1 cellular context compared by ENCODE assay signal in the genomic region with DNA sequence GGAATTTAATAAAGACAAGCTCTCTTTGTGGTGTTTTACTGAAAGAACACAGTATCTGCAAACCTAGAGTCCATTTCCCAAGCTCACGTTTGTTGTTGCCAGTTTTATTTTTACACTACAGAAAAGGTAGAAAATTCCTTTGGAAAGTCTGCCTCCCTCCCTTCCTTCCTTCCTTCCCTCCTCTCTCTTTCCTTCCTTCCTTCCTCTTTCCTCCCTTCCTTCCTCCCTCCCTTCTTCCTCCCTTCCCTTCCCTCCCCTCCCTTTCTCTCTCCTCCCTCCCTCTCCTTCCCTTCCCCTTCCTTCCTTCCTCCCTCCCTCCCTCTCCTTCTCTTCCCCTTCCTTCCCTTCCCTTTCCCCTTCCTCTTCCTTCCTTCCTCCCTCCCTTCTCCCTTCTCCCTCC.
TF ChIP-seq lines count a peak whose summit lies in the region.

No MANE protein-coding gene starts in this region.

TF ChIP-seq in HepG2, 621 proteins besides CTCF, POLR2A, EP300 and RAD21 (continued from another document):
- TF ChIP-seq, protein P1, sequence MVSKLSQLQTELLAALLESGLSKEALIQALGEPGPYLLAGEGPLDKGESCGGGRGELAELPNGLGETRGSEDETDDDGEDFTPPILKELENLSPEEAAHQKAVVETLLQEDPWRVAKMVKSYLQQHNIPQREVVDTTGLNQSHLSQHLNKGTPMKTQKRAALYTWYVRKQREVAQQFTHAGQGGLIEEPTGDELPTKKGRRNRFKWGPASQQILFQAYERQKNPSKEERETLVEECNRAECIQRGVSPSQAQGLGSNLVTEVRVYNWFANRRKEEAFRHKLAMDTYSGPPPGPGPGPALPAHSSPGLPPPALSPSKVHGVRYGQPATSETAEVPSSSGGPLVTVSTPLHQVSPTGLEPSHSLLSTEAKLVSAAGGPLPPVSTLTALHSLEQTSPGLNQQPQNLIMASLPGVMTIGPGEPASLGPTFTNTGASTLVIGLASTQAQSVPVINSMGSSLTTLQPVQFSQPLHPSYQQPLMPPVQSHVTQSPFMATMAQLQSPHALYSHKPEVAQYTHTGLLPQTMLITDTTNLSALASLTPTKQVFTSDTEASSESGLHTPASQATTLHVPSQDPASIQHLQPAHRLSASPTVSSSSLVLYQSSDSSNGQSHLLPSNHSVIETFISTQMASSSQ (IDR thresholded peaks at IDR 0.05; ENCODE audit: low read depth) = no peak
- TF ChIP-seq, protein P1 (CRISPR knock-in tag; IDR thresholded peaks at IDR 0.05; ENCODE audit: borderline replicate concordance) = no peak
